In the genomic region with DNA sequence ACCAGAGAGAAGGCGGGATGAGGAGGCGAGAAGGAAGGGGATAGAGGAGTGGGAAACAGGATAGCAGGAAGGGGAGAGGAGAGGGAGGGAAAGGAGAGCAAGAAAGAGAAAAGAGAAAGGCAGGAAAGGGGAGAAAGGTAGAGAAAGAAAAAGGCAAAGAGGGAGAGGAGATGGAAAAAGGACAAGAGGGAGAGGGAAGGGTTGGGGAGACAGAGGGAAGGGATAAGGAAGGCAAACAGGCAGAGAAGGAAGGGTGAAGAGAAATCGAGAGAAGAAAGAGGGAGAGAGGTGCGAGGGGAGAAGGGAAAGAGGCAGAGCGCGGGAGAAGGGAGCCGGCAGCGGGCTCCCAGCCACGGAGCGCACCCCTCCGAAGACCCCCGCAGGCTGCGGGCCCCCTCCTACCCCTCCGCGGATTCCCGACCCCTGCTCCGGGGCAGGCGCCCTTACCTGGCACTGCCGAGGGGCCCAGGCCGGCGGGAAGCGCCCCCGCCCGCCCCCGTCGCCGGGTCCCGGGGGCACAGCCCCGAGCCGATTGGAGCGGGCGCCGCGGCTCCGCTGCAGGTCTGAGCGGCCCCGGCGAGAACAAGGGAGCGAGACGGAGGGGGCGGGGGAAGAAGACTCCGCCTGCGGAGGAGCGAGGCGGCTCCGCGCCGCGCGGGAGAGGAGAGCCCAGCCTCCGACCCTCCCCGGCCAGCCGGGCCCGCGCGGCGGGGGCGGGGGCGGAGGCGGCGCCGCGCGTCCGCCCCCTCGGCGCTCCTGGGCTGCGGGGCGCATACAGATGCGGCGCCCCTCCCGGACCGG, we compare ENCODE assay signal across 8 cellular contexts. TPM values are rescaled to one million over a fixed set of nuclear protein-coding genes. Genes with fewer than 3 reads are reported as not detected.
A peak's percentile ranks its signal among the peaks of the same experiment; 100 is the strongest.
DNase-seq lines count a peak whose midpoint lies in the region; ATAC-seq, FAIRE-seq and TF ChIP-seq lines count a peak whose summit lies in the region.

Gene CDH24 (minus strand): TSS at position 565 of the 801 bp plus-strand sequence. CDS start 1,787 bp downstream, outside the sequence.

- peak within 1 kb of the TSS; percentile 98 for H3K4me2 ChIP-seq in HepG2 (ENCODE audit: low read depth, low read length)

- 5% methylated on average over 64 of the region's 73 CpGs for WGBS in HepG2 (ENCODE audit: low lambda C conversion rate)

- peak within 1 kb of the TSS; percentile 79 for H3K4me3 Mint-ChIP-seq in chondrocyte (ENCODE audit: unreplicated experiment)

- BruUV-seq in HepG2 (replicated peaks; lab: Mats Ljungman, UMichigan): no TSS peak

- TF ChIP-seq EP300 in HepG2 (IDR thresholded peaks at IDR 0.05; ENCODE audit: low read depth in 2 of 2, low read length in 2 of 2) (no peak), HepG2 (CRISPR knock-in tag; IDR thresholded peaks at IDR 0.05; ENCODE audit: borderline replicate concordance) (no peak)

- H3K4me1 ChIP-seq in HepG2 (ENCODE audit: insufficient read depth, low read length): peaks cover 28% of the 10 kb centered on the region

- DNase-seq in T-helper 22 cell (ENCODE audit: low read depth) (peak; percentile 56), chondrocyte (ENCODE audit: low spot score) (no peak), HepG2 (ENCODE audit: low spot score) (no peak), anterior cingulate cortex (lab: John Stamatoyannopoulos, UW) (no peak), NCI-H446 treated with DMSO at 0.1 percent for 48 hours (lab: John Stamatoyannopoulos, UW) (no peak)
- peak in 2 of 3 experiments; percentile 25 to 74 for DNase-seq in stimulated activated CD4-positive, alpha-beta T cell treated with anti-CD3 and anti-CD28 coated beads, TNF-alpha, amount 100 ng/mL, for 24 hours (ENCODE audit: low read depth in 3 of 3)

- ATAC-seq in HG02981 (IDR thresholded peaks at IDR 0.05; ENCODE audit: unreplicated experiment) (peak; percentile 45), HepG2 (peak; percentile 23)

- no peaks in the 10 kb centered on the region for H3K27me3 Mint-ChIP-seq in chondrocyte (ENCODE audit: low read depth)

- H3K4me1 Mint-ChIP-seq in chondrocyte (ENCODE audit: low read depth): peaks cover 31% of the 10 kb centered on the region

- FAIRE-seq in HepG2 (lab: Jason Lieb, UNC): no peak

- no peaks in the 10 kb centered on the region for H3K9me3 ChIP-seq in HepG2 (ENCODE audit: low read length)

- peak within 1 kb of the TSS; percentile 54; the same call in 1 of the 2 replicates for H3K9ac ChIP-seq in HepG2 (ENCODE audit: insufficient read depth, low read depth, low read length)

- TF ChIP-seq CTCF in GM12875 (IDR thresholded peaks at IDR 0.05; ENCODE audit: borderline replicate concordance, insufficient read depth, low read depth, low read length): no peak
- TF ChIP-seq CTCF in chondrocyte (IDR thresholded peaks at IDR 0.05): no peak
- no peak for TF ChIP-seq CTCF in HepG2 (CRISPR knock-in tag; IDR thresholded peaks at IDR 0.05)

- intact Hi-C loops in HepG2 (cut with micrococcal nuclease; ENCODE audit: unreplicated experiment): no loop called here

- no peak for TF ChIP-seq RAD21 in HepG2 (CRISPR knock-in tag; IDR thresholded peaks at IDR 0.05)

- H3K36me3 Mint-ChIP-seq in chondrocyte (ENCODE audit: low read depth): peaks cover 15% of the 10 kb centered on the region

- no peaks in the 10 kb centered on the region for H3K79me2 ChIP-seq in HepG2 (ENCODE audit: insufficient read depth, low read length)

- H3K36me3 ChIP-seq in HepG2 (replicated peaks in 1 of 2; ENCODE audit: control insufficient read depth in 1 of 2, insufficient read depth in 2 of 2, low read length in 2 of 2): peaks cover 24 to 27% of the 10 kb centered on the region in 2 experiments

- H4K20me1 ChIP-seq in HepG2 (ENCODE audit: insufficient read depth, low read length): peaks cover 13% of the 10 kb centered on the region; the same call in 1 of the 2 replicates

- H3K27ac Mint-ChIP-seq in chondrocyte (ENCODE audit: unreplicated experiment): peak within 1 kb of the TSS; percentile 86

- no peak for TF ChIP-seq POLR2A in HepG2 (IDR thresholded peaks at IDR 0.05; ENCODE audit: insufficient read depth in 1 of 2, low read depth in 2 of 2, low read length in 2 of 2)

- in situ Hi-C loops in HepG2 (cut with HindIII; ENCODE audit: extremely low pct_ligation_motif_present, low pct_unique_long_range_greater_than_20kb): no loop called here

- no peak within 1 kb of the TSS for H3K27ac ChIP-seq in HepG2 (ENCODE audit: extremely low read length, insufficient read depth, low read length)

- H2AFZ ChIP-seq in HepG2 (ENCODE audit: low read length): no peak within 1 kb of the TSS

- H3K4me3 ChIP-seq in GM12875 (ENCODE audit: low read depth, low read length): peak within 1 kb of the TSS; percentile 36
- peak within 1 kb of the TSS; percentile 55 to 88 (median 64) for H3K4me3 ChIP-seq in HepG2 (replicated peaks in 1 of 3; ENCODE audit: insufficient read depth in 1 of 3, low read depth in 2 of 3, low read length in 3 of 3)

- H3K9me3 Mint-ChIP-seq in chondrocyte (ENCODE audit: low read depth): no peaks in the 10 kb centered on the region

- CTCF ChIA-PET in HepG2 (lab: Yijun Ruan, JAX; ENCODE audit: low intra/inter-chr PET ratio, low total read pairs): interaction anchor here (0.7 to 8.5 kb wide), 12 partner anchors 12 to 500 kb away, joined by 3 to 173 read pairs (median 5); partner anchors contain the start of gene AJUBA

- POLR2A ChIA-PET in HepG2 (lab: Yijun Ruan, JAX): interaction anchor here (0.8 to 7.4 kb wide), 29 partner anchors 10 to 264 kb away, joined by 3 to 72 read pairs (median 12); partner anchors contain the start of genes ACIN1, AJUBA, C14orf119 and HAUS4

- peaks cover 0 to 6% of the 10 kb centered on the region in 2 experiments; a peak in 1 of 5 replicates for H3K27me3 ChIP-seq in HepG2 (ENCODE audit: control insufficient read depth in 1 of 2, insufficient read depth in 2 of 2, low read length in 2 of 2)

TF ChIP-seq in HepG2, 621 proteins besides CTCF, POLR2A, EP300 and RAD21 (continues in another document):
- no peak for TF ChIP-seq NFKBIZ (CRISPR knock-in tag; IDR thresholded peaks at IDR 0.05)
- TF ChIP-seq ZNF546 (CRISPR knock-in tag; conservative IDR thresholded peaks at IDR 0.05): no peak
- TF ChIP-seq GATAD1 (CRISPR knock-in tag; IDR thresholded peaks at IDR 0.05): no peak
- TF ChIP-seq ZNF337 (CRISPR knock-in tag; IDR thresholded peaks at IDR 0.05; ENCODE audit: borderline replicate concordance, low read depth): no peak
- TF ChIP-seq, protein P1, sequence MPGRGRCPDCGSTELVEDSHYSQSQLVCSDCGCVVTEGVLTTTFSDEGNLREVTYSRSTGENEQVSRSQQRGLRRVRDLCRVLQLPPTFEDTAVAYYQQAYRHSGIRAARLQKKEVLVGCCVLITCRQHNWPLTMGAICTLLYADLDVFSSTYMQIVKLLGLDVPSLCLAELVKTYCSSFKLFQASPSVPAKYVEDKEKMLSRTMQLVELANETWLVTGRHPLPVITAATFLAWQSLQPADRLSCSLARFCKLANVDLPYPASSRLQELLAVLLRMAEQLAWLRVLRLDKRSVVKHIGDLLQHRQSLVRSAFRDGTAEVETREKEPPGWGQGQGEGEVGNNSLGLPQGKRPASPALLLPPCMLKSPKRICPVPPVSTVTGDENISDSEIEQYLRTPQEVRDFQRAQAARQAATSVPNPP (CRISPR knock-in tag; IDR thresholded peaks at IDR 0.05): no peak
- no peak for TF ChIP-seq NFE2L1 (CRISPR knock-in tag; IDR thresholded peaks at IDR 0.05; ENCODE audit: borderline replicate concordance)
- no peak for TF ChIP-seq MATR3 (CRISPR knock-in tag; IDR thresholded peaks at IDR 0.05)
- TF ChIP-seq BRCA1 (CRISPR knock-in tag; IDR thresholded peaks at IDR 0.05): no peak
- no peak for TF ChIP-seq RXRA (CRISPR knock-in tag; IDR thresholded peaks at IDR 0.05)
- TF ChIP-seq MYPOP (CRISPR knock-in tag; IDR thresholded peaks at IDR 0.05): no peak
- peak; percentile 81; the same call in 1 of the 2 replicates for TF ChIP-seq ATM (IDR thresholded peaks at IDR 0.05; ENCODE audit: borderline replicate concordance)

RNA-seq across cellular contexts. Expression of gene CDH24, which starts in this region (rescaled TPM):
- total RNA-seq in chondrocyte (9.3 to 10.6 TPM (median 10.2 TPM) in 3 replicates), HepG2 (2016; rRNA removed; fragmentation: Illumina TruSeq; extraction: Trizol) (0.41 and 0.69 TPM in 2 replicates)
- 0.35 and 0.40 TPM in 2 replicates for total RNA-seq in HepG2 (2016; cell fraction: cytosol; rRNA removed; fragmentation: Illumina TruSeq; extraction: Trizol; ENCODE audit: low read depth)
- total RNA-seq in HepG2 (2016; cell fraction: insoluble cytoplasmic fraction; rRNA removed; fragmentation: Illumina TruSeq; extraction: Trizol): 0.45 and 0.76 TPM in 2 replicates
- total RNA-seq in HepG2 (2016; cell fraction: membrane; rRNA removed; fragmentation: Illumina TruSeq; extraction: Trizol): 1.1 and 1.2 TPM in 2 replicates
- 0.56 and 0.59 TPM in 2 replicates for total RNA-seq in HepG2 (2016; cell fraction: nucleus; rRNA removed; fragmentation: Illumina TruSeq; extraction: Trizol)
- polyA plus RNA-seq in HepG2 (2011; rRNA removed): 0.99 and 1.2 TPM in 2 replicates
- polyA plus RNA-seq in HepG2 (2011; cell fraction: cytosol; rRNA removed): 0.41 and 0.76 TPM in 2 replicates
- 6.5 and 6.6 TPM in 2 replicates for polyA plus RNA-seq in HepG2 (2011; cell fraction: nucleus; rRNA removed)
- 0.50 and 0.55 TPM in 2 replicates for polyA plus RNA-seq in HepG2 (2012)
- 0.59 and 0.70 TPM in 2 replicates for polyA plus RNA-seq in HepG2 (2016; cell fraction: cytosol; fragmentation: Illumina TruSeq; extraction: Trizol; ENCODE audit: low read depth)
- 0.41 and 0.73 TPM in 2 replicates for polyA plus RNA-seq in HepG2 (2016; cell fraction: insoluble cytoplasmic fraction; fragmentation: Illumina TruSeq; extraction: Trizol; ENCODE audit: low read depth)
- polyA plus RNA-seq in HepG2 (2016; cell fraction: membrane; fragmentation: Illumina TruSeq; extraction: Trizol; ENCODE audit: low read depth): 1.0 and 1.2 TPM in 2 replicates
- polyA plus RNA-seq in HepG2 (2016; cell fraction: nucleus; fragmentation: Illumina TruSeq; extraction: Trizol; ENCODE audit: insufficient read depth, low read depth): 2.5 and 2.8 TPM in 2 replicates
- 1.1 and 16.3 TPM in 2 replicates for polyA minus RNA-seq in HepG2 (2011; rRNA and poly(A)+ RNA removed; ENCODE audit: low replicate concordance)
- polyA minus RNA-seq in HepG2 (2011; cell fraction: cytosol; rRNA and poly(A)+ RNA removed): 0.40 and 0.44 TPM in 2 replicates
- 0.90 and 0.99 TPM in 2 replicates for polyA minus RNA-seq in HepG2 (2011; cell fraction: nucleus; rRNA and poly(A)+ RNA removed)

Comparison
In these comparisons a context has a peak if more than half of its experiments do, and no peak if none do; other contexts are left out.
1. DNase-seq: peak in T-helper 22 cell (single experiment) and stimulated activated CD4-positive, alpha-beta T cell treated with anti-CD3 and anti-CD28 coated beads, TNF-alpha, amount 100 ng/mL, for 24 hours (2 of 3); none in chondrocyte (single experiment), HepG2 (single experiment), anterior cingulate cortex (0 of 58) and NCI-H446 treated with DMSO at 0.1 percent for 48 hours (single experiment).